Comparison of ENCODE assay signal across 9 cellular contexts in genomic region chr17:64732336-64733006, GRCh38.
DNase-seq lines count a peak whose midpoint lies in the region; ATAC-seq and TF ChIP-seq lines count a peak whose summit lies in the region.
"Had no signal": no experiment of that assay in that cellular context is flagged by ENCODE, and none has a peak within 500 bp of the region (broad histone marks: within the 10 kb centered on the region; RNA-seq: fewer than 3 reads in every experiment).

No MANE protein-coding gene starts in this region.

- no peak overlapping the region for H3K27ac Mint-ChIP-seq in nephron progenitor cell

- ATAC-seq in right lobe of liver (peak; percentile 28 to 78 (median 58)), HG03045 (IDR thresholded peaks at IDR 0.05; ENCODE audit: unreplicated experiment) (no peak)
- ATAC-seq in activated T-cell treated with anti-CD3 and anti-CD28 coated beads, Interleukin-2, amount 50 U/mL, for 4 hours = no peak

- DNase-seq in AG04450 (ENCODE audit: low read depth, low spot score) (no peak), MG63 (peak; percentile 99), coronary artery (ENCODE audit: low spot score) (peak; percentile 21), right lobe of liver (peak in 2 of 3 donors; percentile 34 to 56), tibial artery (no peak), nephron progenitor cell (no peak)
- no peak for DNase-seq in activated T-cell treated with anti-CD3 and anti-CD28 coated beads, Interleukin-2, amount 50 U/mL, for 4 hours
- DNase-seq: activated T-cell treated with anti-CD3 and anti-CD28 coated beads, Interleukin-2, amount 50 U/mL, for 1 hour had no signal

- no peak for TF ChIP-seq POLR2A in right lobe of liver (IDR thresholded peaks at IDR 0.05)

- H3K4me3 Mint-ChIP-seq in nephron progenitor cell = no peak overlapping the region
- H3K4me3 Mint-ChIP-seq in activated T-cell treated with anti-CD3 and anti-CD28 coated beads, Interleukin-2, amount 50 U/mL, for 4 hours = no peak overlapping the region

- intact Hi-C loops in right lobe of liver (cut with DNase I) = no loop called here
- intact Hi-C loops in tibial artery (cut with DNase I; ENCODE audit: low total_unique reads) = no loop called here

- H3K36me3 Mint-ChIP-seq in nephron progenitor cell (ENCODE audit: low read depth) = no peaks in the 10 kb centered on the region
- H3K36me3 Mint-ChIP-seq in activated T-cell treated with anti-CD3 and anti-CD28 coated beads, Interleukin-2, amount 50 U/mL, for 4 hours (ENCODE audit: insufficient read depth) = no peaks in the 10 kb centered on the region

- H3K9me3 ChIP-seq in AG04450 (ENCODE audit: control insufficient read depth, insufficient read depth, low read length) (no peaks in the 10 kb centered on the region), MG63 (no peaks in the 10 kb centered on the region), right lobe of liver (no peaks in the 10 kb centered on the region), tibial artery (no peaks in the 10 kb centered on the region)

- H3K4me1 Mint-ChIP-seq in nephron progenitor cell = peaks cover 10% of the 10 kb centered on the region
- H3K4me1 Mint-ChIP-seq in activated T-cell treated with anti-CD3 and anti-CD28 coated beads, Interleukin-2, amount 50 U/mL, for 4 hours (ENCODE audit: low read depth) = peaks cover 5% of the 10 kb centered on the region

- peak overlapping the region; percentile 83 for H3K27ac ChIP-seq in AG04450 (ENCODE audit: low read depth, low read length)
- peak overlapping the region in 1 of 2 donors; percentile 51 for H3K27ac ChIP-seq in coronary artery
- H3K27ac ChIP-seq in right lobe of liver = no peak overlapping the region
- no peak overlapping the region for H3K27ac ChIP-seq in tibial artery

- 34% methylated on average over 3 of the region's 12 CpGs for WGBS in right lobe of liver (ENCODE audit: insufficient coverage, low coverage, low lambda C conversion rate, missing lambda C conversion rate)

- H3K9me3 Mint-ChIP-seq in nephron progenitor cell = no peaks in the 10 kb centered on the region
- H3K9me3 Mint-ChIP-seq in activated T-cell treated with anti-CD3 and anti-CD28 coated beads, Interleukin-2, amount 50 U/mL, for 4 hours = no peaks in the 10 kb centered on the region

- CTCF ChIA-PET in AG04450 (lab: Charles Lee) = interaction anchor here (1.2 kb wide), 1 partner anchor 30 kb away, joined by 7 read pairs; no protein-coding TSS in a partner anchor

- TF ChIP-seq CTCF in AG04450 (IDR thresholded peaks at IDR 0.05; ENCODE audit: low read depth, low read length) = no peak
- TF ChIP-seq CTCF in coronary artery (IDR thresholded peaks at IDR 0.05) = no peak
- no peak for TF ChIP-seq CTCF in right lobe of liver (IDR thresholded peaks at IDR 0.05)
- no peak for TF ChIP-seq CTCF in tibial artery (IDR thresholded peaks at IDR 0.05)
- TF ChIP-seq CTCF in nephron progenitor cell (IDR thresholded peaks at IDR 0.05) = no peak

- peaks cover 10% of the 10 kb centered on the region for H3K27me3 Mint-ChIP-seq in nephron progenitor cell (ENCODE audit: low read depth, poor library complexity)
- no peaks in the 10 kb centered on the region for H3K27me3 Mint-ChIP-seq in activated T-cell treated with anti-CD3 and anti-CD28 coated beads, Interleukin-2, amount 50 U/mL, for 4 hours (ENCODE audit: low read depth)

- H3K27me3 ChIP-seq in AG04450 (ENCODE audit: control insufficient read depth, insufficient read depth, low read length) (no peaks in the 10 kb centered on the region), MG63 (no peaks in the 10 kb centered on the region), right lobe of liver (no peaks in the 10 kb centered on the region), tibial artery (no peaks in the 10 kb centered on the region)

- POLR2A ChIA-PET in AG04450 (lab: Yijun Ruan, JAX) = interaction anchor here (1.2 to 1.7 kb wide), 5 partner anchors 23 to 227 kb away, joined by 3 to 5 read pairs (median 5); partner anchors contain the start of gene SMURF2

- no peaks in the 10 kb centered on the region for H3K36me3 ChIP-seq in MG63
- no peaks in the 10 kb centered on the region for H3K36me3 ChIP-seq in right lobe of liver
- H3K36me3 ChIP-seq in tibial artery = no peaks in the 10 kb centered on the region

- peaks cover 0 to 7% (median 0%) of the 10 kb centered on the region in 4 donors for H3K4me1 ChIP-seq in right lobe of liver
- peaks cover 0 to 8% (median 3%) of the 10 kb centered on the region in 4 donors for H3K4me1 ChIP-seq in tibial artery

- 0 out of 2 replicates have a peak overlapping the region, but pooled peaks have one; percentile 10 for H3K4me3 ChIP-seq in AG04450 (ENCODE audit: low read depth, low read length)
- no peak overlapping the region for H3K4me3 ChIP-seq in MG63
- H3K4me3 ChIP-seq in coronary artery = no peak overlapping the region
- H3K4me3 ChIP-seq in right lobe of liver = no peak overlapping the region
- H3K4me3 ChIP-seq in tibial artery = no peak overlapping the region

Comparison
In these comparisons a context has a peak if more than half of its experiments do, and no peak if none do; other contexts are left out.
1. DNase-seq: peak in MG63 (single experiment), coronary artery (single experiment) and right lobe of liver (2 of 3); none in AG04450 (single experiment), tibial artery (0 of 2), nephron progenitor cell (single experiment) and activated T-cell treated with anti-CD3 and anti-CD28 coated beads, Interleukin-2, amount 50 U/mL, for 4 hours (single experiment).
2. ATAC-seq: peak in right lobe of liver (4 of 4); none in HG03045 (single experiment) and activated T-cell treated with anti-CD3 and anti-CD28 coated beads, Interleukin-2, amount 50 U/mL, for 4 hours (0 of 2).